Comparison of ENCODE assay signal across 9 cellular contexts in the genomic region with DNA sequence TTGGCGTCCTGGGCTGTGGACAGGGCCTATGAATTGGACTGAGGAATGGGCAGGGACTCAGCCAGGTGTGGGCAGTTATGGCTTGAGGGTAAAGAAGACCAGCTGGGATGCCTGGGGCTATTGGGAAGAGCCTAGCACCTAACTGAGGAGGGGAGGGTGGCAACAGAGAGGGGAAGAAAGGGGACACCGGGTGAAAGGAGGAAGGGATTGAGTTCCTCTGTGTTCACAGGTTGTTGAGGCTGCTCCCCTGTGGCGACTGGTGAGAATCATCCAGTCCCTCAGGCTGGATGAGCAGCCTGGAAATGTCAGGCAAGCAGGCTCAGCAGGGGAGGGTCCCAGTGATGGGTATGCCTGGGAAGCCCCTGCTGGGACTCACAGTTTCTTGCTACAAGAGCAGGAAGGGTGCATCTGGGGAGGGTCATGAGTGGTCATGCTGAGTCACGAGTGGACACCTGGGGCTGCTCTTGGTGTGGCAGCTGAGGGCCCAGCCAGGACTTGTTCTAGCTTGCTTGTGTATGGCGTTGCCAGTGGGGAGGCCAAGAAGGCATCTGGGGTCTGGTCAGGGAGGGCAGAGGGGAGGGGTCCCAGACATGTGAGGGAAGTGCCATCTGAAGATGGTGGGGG. TPM values are rescaled to one million over a fixed set of nuclear protein-coding genes. Genes with fewer than 3 reads are reported as not detected.
DNase-seq lines count a peak whose midpoint lies in the region; TF ChIP-seq lines count a peak whose summit lies in the region.
"Had no signal": no experiment of that assay in that cellular context is flagged by ENCODE, and none has a peak within 500 bp of the region (broad histone marks: within the 10 kb centered on the region; RNA-seq: fewer than 3 reads in every experiment).

No MANE protein-coding gene starts in this region.

- H2AFZ ChIP-seq in Karpas-422 (ENCODE audit: low read length) (no peak overlapping the region), neuron (ENCODE audit: low read depth, low read length) (no peak overlapping the region)

- no peaks in the 10 kb centered on the region for H3K27me3 ChIP-seq in Karpas-422 (ENCODE audit: low read length)
- no peaks in the 10 kb centered on the region for H3K27me3 ChIP-seq in brain microvascular endothelial cell (replicated peaks)
- H3K27me3 ChIP-seq in neuron (ENCODE audit: insufficient read depth, low read length) = no peaks in the 10 kb centered on the region

- no peaks in the 10 kb centered on the region for H3K9me2 ChIP-seq in Karpas-422 (replicated peaks; ENCODE audit: insufficient read depth, low read length)

- peak overlapping the region; percentile 77 for H3K4me3 ChIP-seq in Karpas-422 (ENCODE audit: low read length)
- peak overlapping the region; percentile 26 for H3K4me3 ChIP-seq in brain microvascular endothelial cell (ENCODE audit: low read depth, low read length)
- H3K4me3 ChIP-seq in neuron (ENCODE audit: low read length) = peak overlapping the region; percentile 21

- DNase-seq in ELF-1 (ENCODE audit: low read depth, low spot score) (peak; percentile 21), Karpas-422 (no peak), brain microvascular endothelial cell (no peak), SKM-1 (lab: John Stamatoyannopoulos, UW; ENCODE audit: unreplicated experiment) (no peak), ACHN (no peak), cerebellar cortex (ENCODE audit: low spot score) (no peak)
- DNase-seq: central memory CD4-positive, alpha-beta T cell; stimulated activated naive CD4-positive, alpha-beta T cell treated with Interleukin-2 at 50 U/mL for 16 hours had no signal

- peaks cover 21% of the 10 kb centered on the region for H3K4me1 ChIP-seq in Karpas-422 (ENCODE audit: low read length)
- peaks cover 11% of the 10 kb centered on the region for H3K4me1 ChIP-seq in neuron (ENCODE audit: insufficient read depth, low read length)

- H3K27ac ChIP-seq in Karpas-422 (ENCODE audit: low read length) = no peak overlapping the region
- H3K27ac ChIP-seq in brain microvascular endothelial cell = no peak overlapping the region

- H4K20me1 ChIP-seq in Karpas-422 (ENCODE audit: insufficient read depth, low read depth, low read length) = peaks cover 8% of the 10 kb centered on the region; the same call in 1 of the 2 replicates

- peak overlapping the region; percentile 83 for H3K9ac ChIP-seq in Karpas-422 (ENCODE audit: low read length)

- H3K9me3 ChIP-seq in Karpas-422 (ENCODE audit: low read length) (no peaks in the 10 kb centered on the region), neuron (ENCODE audit: low read length) (no peaks in the 10 kb centered on the region)

- H3K36me3 ChIP-seq in Karpas-422 (ENCODE audit: insufficient read depth, low read length) (peaks cover 8% of the 10 kb centered on the region; the same call in 1 of the 2 replicates), brain microvascular endothelial cell (replicated peaks) (peaks cover 17% of the 10 kb centered on the region), neuron (ENCODE audit: insufficient read depth, low read length) (peaks cover 28% of the 10 kb centered on the region)

- H3K4me2 ChIP-seq in Karpas-422 (ENCODE audit: low read depth, low read length, poor library complexity, severe bottlenecking) = peak overlapping the region; percentile 83

- TF ChIP-seq CTCF in brain microvascular endothelial cell (IDR thresholded peaks at IDR 0.05; ENCODE audit: low read depth, low read length, missing control alignments) = no peak

- in situ Hi-C loops in brain microvascular endothelial cell (cut with HindIII; ENCODE audit: low pct_ligation_motif_present, low sequenced_read_pairs) (no loop called here), ACHN (cut with HindIII; ENCODE audit: low pct_ligation_motif_present, low pct_unique_long_range_greater_than_20kb, low sequenced_read_pairs) (no loop called here)

- peaks cover 25% of the 10 kb centered on the region for H3K79me2 ChIP-seq in Karpas-422 (ENCODE audit: low read length)

RNA-seq across cellular contexts. Expression of a gene that starts 1.4 kb away (rescaled TPM):
- 10.4 and 29.1 TPM in 2 replicates for total RNA-seq in Karpas-422 (2014; rRNA removed; shearing (Covaris generic); ENCODE audit: low replicate concordance)

RNA-seq across cellular contexts. Expression of a gene that starts 7.8 kb away (rescaled TPM):
- 11.8 and 20.6 TPM in 2 replicates for total RNA-seq in Karpas-422 (2014; rRNA removed; shearing (Covaris generic); ENCODE audit: low replicate concordance)

RNA-seq across cellular contexts. Expression of a gene that starts 16.9 kb away (rescaled TPM):
- 21.2 and 22.5 TPM in 2 replicates for total RNA-seq in Karpas-422 (2014; rRNA removed; shearing (Covaris generic); ENCODE audit: low replicate concordance)

RNA-seq across cellular contexts. Expression of a gene that starts 28.4 kb away (rescaled TPM):
- not detected in 2 replicates for total RNA-seq in Karpas-422 (2014; rRNA removed; shearing (Covaris generic); ENCODE audit: low replicate concordance)

RNA-seq across cellular contexts. Expression of a gene that starts 43.5 kb away (rescaled TPM):
- 1.2 and 10.0 TPM in 2 replicates for total RNA-seq in Karpas-422 (2014; rRNA removed; shearing (Covaris generic); ENCODE audit: low replicate concordance)

Comparison
In these comparisons a context has a peak if more than half of its experiments do, and no peak if none do; other contexts are left out.
1. H3K4me3 ChIP-seq: peak in every context shown above with its lines; median percentile 77 in Karpas-422; 26 in brain microvascular endothelial cell; 21 in neuron.